Comparison of ENCODE assay signal across 6 cellular contexts in the genomic region with DNA sequence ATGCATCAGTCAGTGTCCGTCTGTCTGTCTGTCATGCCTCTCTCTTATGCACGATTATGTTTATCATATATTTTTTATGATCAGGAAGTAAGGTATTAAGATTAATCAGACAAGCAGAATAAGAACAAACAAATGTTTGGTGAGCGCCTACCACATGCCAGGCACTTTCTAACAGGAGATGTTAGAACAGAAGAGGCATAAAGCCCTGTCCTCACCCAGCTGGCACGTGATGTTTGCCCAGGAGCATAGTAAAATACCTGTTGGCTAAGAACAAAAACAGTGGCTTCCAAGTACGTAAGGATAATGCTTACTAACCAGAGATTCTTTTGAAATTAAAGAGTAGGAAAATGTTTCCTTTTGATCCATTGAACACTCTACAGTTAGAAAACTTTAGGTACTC.
"Had no signal": no experiment of that assay in that cellular context is flagged by ENCODE, and none has a peak within 500 bp of the region (broad histone marks: within the 10 kb centered on the region; RNA-seq: fewer than 3 reads in every experiment).

No MANE protein-coding gene starts in this region.

- DNase-seq: GOT3, H7, HFFc6 had no signal

- H3K4me1 ChIP-seq: HAP-1 had no signal

- H3K4me3 ChIP-seq: HAP-1 had no signal

- H3K36me3 ChIP-seq: HAP-1 had no signal

- FAIRE-seq: HepG2 had no signal

- H3K27ac ChIP-seq: HL-60 had no signal

- H3K9me3 ChIP-seq: HAP-1 had no signal
